10 cellular contexts compared by ENCODE assay signal in genomic region chr6:53397283-53397682, GRCh38. TPM values are rescaled to one million over a fixed set of nuclear protein-coding genes. Genes with fewer than 3 reads are reported as not detected.
"Had no signal": no experiment of that assay in that cellular context is flagged by ENCODE, and none has a peak within 500 bp of the region (broad histone marks: within the 10 kb centered on the region; RNA-seq: fewer than 3 reads in every experiment).

No MANE protein-coding gene starts in this region.

- H3K4me3 ChIP-seq: GM23338, HAP-1, K562 had no signal

- H3K36me3 ChIP-seq: HAP-1 had no signal

- H3K4me2 ChIP-seq: GM23338 had no signal

- ATAC-seq: GM23338, HCT116, K562 had no signal

- DNase-seq: H7, HFFc6, IMR-90, KG1 had no signal

- H2AFZ ChIP-seq: GM23338 had no signal

- FAIRE-seq: HTR-8/SVneo, K562 had no signal

- H3K4me1 ChIP-seq: HAP-1 had no signal

- H3K9me3 ChIP-seq: HAP-1 had no signal

RNA-seq across cellular contexts. Expression of gene ELOVL5, which starts 48.5 kb away (rescaled TPM):
- total RNA-seq: HT-29 had no signal
